11 cellular contexts compared by ENCODE assay signal in the genomic region with DNA sequence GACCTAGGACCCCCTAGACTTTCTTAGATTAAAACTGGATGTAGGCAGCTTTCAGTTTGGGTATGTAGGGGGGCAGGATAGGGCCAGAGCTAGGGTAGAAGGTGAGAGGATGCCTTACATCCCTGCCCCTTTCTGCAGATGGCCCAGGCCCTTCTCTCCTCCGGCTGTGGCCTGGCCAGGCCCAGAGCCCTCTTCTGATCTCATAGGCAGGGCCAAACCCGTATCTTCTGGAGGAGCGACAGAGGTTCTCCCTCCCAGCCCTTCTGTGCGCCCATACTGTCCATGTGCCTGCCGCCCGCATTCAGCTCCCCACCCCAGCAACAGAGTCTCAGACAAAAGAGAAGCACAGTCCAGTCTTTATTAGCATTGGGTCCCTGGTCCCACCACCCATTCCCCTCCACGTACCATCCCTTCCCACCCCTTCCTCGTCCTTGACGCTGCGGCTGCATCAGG. TPM values are rescaled to one million over a fixed set of nuclear protein-coding genes. Genes with fewer than 3 reads are reported as not detected.
DNase-seq lines count a peak whose midpoint lies in the region; ATAC-seq and TF ChIP-seq lines count a peak whose summit lies in the region.
"Had no signal": no experiment of that assay in that cellular context is flagged by ENCODE, and none has a peak within 500 bp of the region (broad histone marks: within the 10 kb centered on the region; RNA-seq: fewer than 3 reads in every experiment).

No MANE protein-coding gene starts in this region.

- DNase-seq in activated CD8-positive, alpha-beta memory T cell treated with anti-CD3 and anti-CD28 coated beads, Interleukin-2, amount 10 ng/mL, durations not matched to agents 7 days and 5 days: peak; percentile 72
- DNase-seq in left lung (peak in 1 of 2 donors; percentile 72), GM13977 (ENCODE audit: low spot score) (no peak), NCI-H2107 treated with DMSO at 0.1 percent for 48 hours (lab: John Stamatoyannopoulos, UW; ENCODE audit: unreplicated experiment) (no peak), WTC11 (ENCODE audit: low spot score) (no peak), NCI-H187 treated with DMSO at 0.1 percent for 48 hours (lab: John Stamatoyannopoulos, UW) (no peak)
- DNase-seq in stimulated activated naive CD8-positive, alpha-beta T cell treated with anti-CD3 and anti-CD28 coated beads, Interleukin-15, amount 100 ng/mL, for 72 hours: peak; percentile 78 to 83
- DNase-seq: NCI-H146 had no signal

- peak overlapping the region; percentile 83 for H3K4me3 Mint-ChIP-seq in activated CD8-positive, alpha-beta memory T cell treated with anti-CD3 and anti-CD28 coated beads, Interleukin-2, amount 10 ng/mL, durations not matched to agents 7 days and 5 days
- H3K4me3 Mint-ChIP-seq in stimulated activated naive CD8-positive, alpha-beta T cell treated with anti-CD3 and anti-CD28 coated beads, Interleukin-15, amount 100 ng/mL, for 72 hours: peak overlapping the region; percentile 77 to 99
- H3K4me3 Mint-ChIP-seq in WTC11: no peak overlapping the region
- H3K4me3 Mint-ChIP-seq: nephron had no signal

- H3K27ac Mint-ChIP-seq in activated CD8-positive, alpha-beta memory T cell treated with anti-CD3 and anti-CD28 coated beads, Interleukin-2, amount 10 ng/mL, durations not matched to agents 7 days and 5 days: peak overlapping the region; percentile 99
- H3K27ac Mint-ChIP-seq in stimulated activated naive CD8-positive, alpha-beta T cell treated with anti-CD3 and anti-CD28 coated beads, Interleukin-15, amount 100 ng/mL, for 72 hours: peak overlapping the region; percentile 99 to 100
- no peak overlapping the region for H3K27ac Mint-ChIP-seq in WTC11
- H3K27ac Mint-ChIP-seq: nephron had no signal

- peaks cover 0 to 55% of the 10 kb centered on the region in 2 donors for H3K4me1 ChIP-seq in left lung

- in situ Hi-C loops in GM13977 (cut with MboI; ENCODE audit: low pct_unique_long_range_greater_than_20kb, low sequenced_read_pairs, unreplicated experiment): no loop called here

- peaks cover 39% of the 10 kb centered on the region for H3K4me1 Mint-ChIP-seq in activated CD8-positive, alpha-beta memory T cell treated with anti-CD3 and anti-CD28 coated beads, Interleukin-2, amount 10 ng/mL, durations not matched to agents 7 days and 5 days
- H3K4me1 Mint-ChIP-seq in stimulated activated naive CD8-positive, alpha-beta T cell treated with anti-CD3 and anti-CD28 coated beads, Interleukin-15, amount 100 ng/mL, for 72 hours: peaks cover 60% of the 10 kb centered on the region
- H3K4me1 Mint-ChIP-seq in WTC11: peaks cover 52% of the 10 kb centered on the region

- peak overlapping the region; percentile 26 to 86 for H3K4me3 ChIP-seq in left lung

- POLR2A ChIA-PET in WTC11 (lab: Charles Lee): interaction anchor here (2.4 kb wide), 1 partner anchor 21 kb away, joined by 9 read pairs; the partner anchor contains the start of gene SUPT4H1

- H3K9me3 ChIP-seq in KOPT-K1 (ENCODE audit: insufficient read depth, low read length, poor library complexity, severe bottlenecking): peaks cover 17% of the 10 kb centered on the region
- H3K9me3 ChIP-seq in left lung: no peaks in the 10 kb centered on the region

- intact Hi-C loops in left lung (cut with DNase I): no loop called here

- CTCF ChIA-PET in activated CD8-positive, alpha-beta memory T cell treated with anti-CD3 and anti-CD28 coated beads, Interleukin-2, amount 10 ng/mL, durations not matched to agents 7 days and 5 days (lab: Charles Lee): interaction anchor here (7.2 kb wide), 1 partner anchor 13 kb away, joined by 112 read pairs; no protein-coding TSS in a partner anchor
- CTCF ChIA-PET in WTC11 (lab: Charles Lee): interaction anchor here (0.8 to 1.8 kb wide), 2 partner anchors 22 kb away, joined by 3 to 6 read pairs; partner anchors contain the start of gene SUPT4H1

- H3K9me3 Mint-ChIP-seq in activated CD8-positive, alpha-beta memory T cell treated with anti-CD3 and anti-CD28 coated beads, Interleukin-2, amount 10 ng/mL, durations not matched to agents 7 days and 5 days (ENCODE audit: low read depth): no peaks in the 10 kb centered on the region
- H3K9me3 Mint-ChIP-seq in stimulated activated naive CD8-positive, alpha-beta T cell treated with anti-CD3 and anti-CD28 coated beads, Interleukin-15, amount 100 ng/mL, for 72 hours: no peaks in the 10 kb centered on the region
- H3K9me3 Mint-ChIP-seq in WTC11: no peaks in the 10 kb centered on the region
- H3K9me3 Mint-ChIP-seq: nephron had no signal

- H3K36me3 ChIP-seq in KOPT-K1 (ENCODE audit: insufficient read depth, low read length) (peaks cover 28% of the 10 kb centered on the region), left lung (peaks cover 0 to 9% of the 10 kb centered on the region in 2 donors)

- TF ChIP-seq CTCF in left lung (IDR thresholded peaks at IDR 0.05): no peak
- TF ChIP-seq CTCF in GM13977 (IDR thresholded peaks at IDR 0.05; ENCODE audit: extremely low read depth, insufficient read depth, missing control alignments): no peak
- TF ChIP-seq CTCF in WTC11 (IDR thresholded peaks at IDR 0.05): no peak

- peaks cover 0 to 26% of the 10 kb centered on the region in 2 donors for H3K27me3 ChIP-seq in left lung

- H3K27ac ChIP-seq in KOPT-K1 (ENCODE audit: low read depth, low read length, poor library complexity, severe bottlenecking) (peak overlapping the region; percentile 99), left lung (peak overlapping the region; percentile 87 to 100)
- H3K27ac ChIP-seq: epithelial cell of prostate had no signal

- H3K36me3 Mint-ChIP-seq in activated CD8-positive, alpha-beta memory T cell treated with anti-CD3 and anti-CD28 coated beads, Interleukin-2, amount 10 ng/mL, durations not matched to agents 7 days and 5 days: peaks cover 48% of the 10 kb centered on the region
- no peaks in the 10 kb centered on the region for H3K36me3 Mint-ChIP-seq in WTC11

- peaks cover 3% of the 10 kb centered on the region for H3K27me3 Mint-ChIP-seq in activated CD8-positive, alpha-beta memory T cell treated with anti-CD3 and anti-CD28 coated beads, Interleukin-2, amount 10 ng/mL, durations not matched to agents 7 days and 5 days
- H3K27me3 Mint-ChIP-seq in stimulated activated naive CD8-positive, alpha-beta T cell treated with anti-CD3 and anti-CD28 coated beads, Interleukin-15, amount 100 ng/mL, for 72 hours: no peaks in the 10 kb centered on the region
- peaks cover 6% of the 10 kb centered on the region; the same call in 1 of the 2 replicates for H3K27me3 Mint-ChIP-seq in WTC11 (ENCODE audit: low read depth)

- ATAC-seq in activated CD8-positive, alpha-beta memory T cell treated with anti-CD3 and anti-CD28 coated beads, Interleukin-2, amount 10 ng/mL, durations not matched to agents 7 days and 5 days: no peak
- ATAC-seq in left lung: no peak
- ATAC-seq in stimulated activated naive CD8-positive, alpha-beta T cell treated with anti-CD3 and anti-CD28 coated beads, Interleukin-15, amount 100 ng/mL, for 72 hours: peak; percentile 1
- ATAC-seq in WTC11: no peak

TF ChIP-seq in WTC11, 78 proteins besides CTCF, POLR2A, EP300 and RAD21 (continues in another document):
- TF ChIP-seq FOXK1 (CRISPR knock-in tag; IDR thresholded peaks at IDR 0.05): no peak
- no peak for TF ChIP-seq JUN (CRISPR knock-in tag; IDR thresholded peaks at IDR 0.05)
- TF ChIP-seq, protein P1, sequence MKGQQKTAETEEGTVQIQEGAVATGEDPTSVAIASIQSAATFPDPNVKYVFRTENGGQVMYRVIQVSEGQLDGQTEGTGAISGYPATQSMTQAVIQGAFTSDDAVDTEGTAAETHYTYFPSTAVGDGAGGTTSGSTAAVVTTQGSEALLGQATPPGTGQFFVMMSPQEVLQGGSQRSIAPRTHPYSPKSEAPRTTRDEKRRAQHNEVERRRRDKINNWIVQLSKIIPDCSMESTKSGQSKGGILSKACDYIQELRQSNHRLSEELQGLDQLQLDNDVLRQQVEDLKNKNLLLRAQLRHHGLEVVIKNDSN (CRISPR knock-in tag; IDR thresholded peaks at IDR 0.05): no peak
- TF ChIP-seq NFE2L1 (CRISPR knock-in tag; IDR thresholded peaks at IDR 0.05): no peak
- no peak for TF ChIP-seq GABPB1 (CRISPR knock-in tag; IDR thresholded peaks at IDR 0.05)
- TF ChIP-seq GTF2I (CRISPR knock-in tag; conservative IDR thresholded peaks at IDR 0.05): no peak
- TF ChIP-seq, protein P2, sequence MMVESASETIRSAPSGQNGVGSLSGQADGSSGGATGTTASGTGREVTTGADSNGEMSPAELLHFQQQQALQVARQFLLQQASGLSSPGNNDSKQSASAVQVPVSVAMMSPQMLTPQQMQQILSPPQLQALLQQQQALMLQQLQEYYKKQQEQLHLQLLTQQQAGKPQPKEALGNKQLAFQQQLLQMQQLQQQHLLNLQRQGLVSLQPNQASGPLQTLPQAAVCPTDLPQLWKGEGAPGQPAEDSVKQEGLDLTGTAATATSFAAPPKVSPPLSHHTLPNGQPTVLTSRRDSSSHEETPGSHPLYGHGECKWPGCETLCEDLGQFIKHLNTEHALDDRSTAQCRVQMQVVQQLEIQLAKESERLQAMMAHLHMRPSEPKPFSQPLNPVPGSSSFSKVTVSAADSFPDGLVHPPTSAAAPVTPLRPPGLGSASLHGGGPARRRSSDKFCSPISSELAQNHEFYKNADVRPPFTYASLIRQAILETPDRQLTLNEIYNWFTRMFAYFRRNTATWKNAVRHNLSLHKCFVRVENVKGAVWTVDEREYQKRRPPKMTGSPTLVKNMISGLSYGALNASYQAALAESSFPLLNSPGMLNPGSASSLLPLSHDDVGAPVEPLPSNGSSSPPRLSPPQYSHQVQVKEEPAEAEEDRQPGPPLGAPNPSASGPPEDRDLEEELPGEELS (CRISPR knock-in tag; IDR thresholded peaks at IDR 0.05): no peak
- no peak for TF ChIP-seq ZNF138 (CRISPR knock-in tag; conservative IDR thresholded peaks at IDR 0.05)

RNA-seq across cellular contexts. Expression of gene TSPOAP1, which starts 2.0 kb away (rescaled TPM):
- 10 to 100 TPM; 25.6 to 66.3 TPM for total RNA-seq in activated CD8-positive, alpha-beta memory T cell treated with anti-CD3 and anti-CD28 coated beads, Interleukin-2, amount 10 ng/mL, durations not matched to agents 7 days and 5 days
- total RNA-seq in left lung (10 to 100 TPM in 1 of 2 donors, 1 to 10 TPM in 1; 7.9 to 10.2 TPM), WTC11 (2021) (10.9 to 19.0 TPM (median 16.4 TPM) in 3 replicates)

RNA-seq across cellular contexts. Expression of gene SUPT4H1, which starts 21.4 kb away (rescaled TPM):
- 100 to 1,000 TPM in 1 of 2 experiments, 10 to 100 TPM in 1; 63.3 to 127 TPM for total RNA-seq in activated CD8-positive, alpha-beta memory T cell treated with anti-CD3 and anti-CD28 coated beads, Interleukin-2, amount 10 ng/mL, durations not matched to agents 7 days and 5 days
- total RNA-seq in left lung: 10 to 100 TPM; 68.4 to 69.0 TPM
- total RNA-seq in WTC11 (2021): 85.5 to 91.1 TPM (median 89.3 TPM) in 3 replicates

RNA-seq across cellular contexts. Expression of gene MPO, which starts 49.8 kb away (rescaled TPM):
- under 1 TPM in 1 of 2 experiments, not detected in 1; 0.09 TPM for total RNA-seq in activated CD8-positive, alpha-beta memory T cell treated with anti-CD3 and anti-CD28 coated beads, Interleukin-2, amount 10 ng/mL, durations not matched to agents 7 days and 5 days
- total RNA-seq in left lung: 1 to 10 TPM; 1.0 to 1.5 TPM
- total RNA-seq in WTC11 (2021): not detected in 3 replicates

Comparison
In these comparisons a context has a peak if more than half of its experiments do, and no peak if none do; other contexts are left out.
1. DNase-seq: peak in activated CD8-positive, alpha-beta memory T cell treated with anti-CD3 and anti-CD28 coated beads, Interleukin-2, amount 10 ng/mL, durations not matched to agents 7 days and 5 days (single experiment) and stimulated activated naive CD8-positive, alpha-beta T cell treated with anti-CD3 and anti-CD28 coated beads, Interleukin-15, amount 100 ng/mL, for 72 hours (2 of 2); none in GM13977 (single experiment), NCI-H2107 treated with DMSO at 0.1 percent for 48 hours (single experiment), WTC11 (single experiment) and NCI-H187 treated with DMSO at 0.1 percent for 48 hours (single experiment).